In the genomic region with DNA sequence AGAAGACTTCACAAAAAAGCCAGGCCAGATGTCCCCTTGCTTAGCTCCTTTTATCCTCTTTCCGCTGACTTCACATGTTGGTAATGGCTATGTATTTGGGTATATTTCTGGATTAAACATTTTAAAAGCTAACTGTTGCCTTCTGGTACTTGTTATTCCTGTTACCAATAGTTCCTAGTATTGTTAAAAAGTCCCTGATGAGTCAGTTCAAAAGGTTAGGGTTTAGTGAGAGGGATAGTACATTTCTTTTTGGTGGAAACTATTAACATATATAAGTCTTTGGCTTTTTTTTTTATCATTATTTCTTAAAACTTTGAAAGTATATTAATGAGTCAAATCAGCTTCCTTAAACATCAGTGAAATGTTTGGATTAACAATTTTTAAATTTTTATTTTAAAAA, we compare ENCODE assay signal across 23 cellular contexts.
DNase-seq lines count a peak whose midpoint lies in the region; ATAC-seq and TF ChIP-seq lines count a peak whose summit lies in the region.
"Had no signal": no experiment of that assay in that cellular context is flagged by ENCODE, and none has a peak within 500 bp of the region (broad histone marks: within the 10 kb centered on the region; RNA-seq: fewer than 3 reads in every experiment).

No MANE protein-coding gene starts in this region.

- ATAC-seq in HG03432 (IDR thresholded peaks at IDR 0.05; ENCODE audit: unreplicated experiment) (peak; percentile 47), PC-3 (no peak)

- no peaks in the 10 kb centered on the region for H3K36me3 Mint-ChIP-seq in activated CD4-positive, alpha-beta T cell treated with anti-CD3 and anti-CD28 coated beads, Interleukin-2, amount 10 ng/mL, durations not matched to agents 24 days and 14 days (ENCODE audit: low read depth)
- no peaks in the 10 kb centered on the region for H3K36me3 Mint-ChIP-seq in activated T-helper 2 cell treated with anti-CD3 and anti-CD28 coated beads, Interferon-gamma antibody, Interleukin-2, Interleukin-4, amounts not matched to agents 10 μg/mL and 5 μg/mL and 100 μg/mL, durations not matched to agents 14 hours and 24 hours and 36 hours (ENCODE audit: low read depth)
- H3K36me3 Mint-ChIP-seq: neural progenitor cell, WTC11 had no signal

- no peak for DNase-seq in activated CD4-positive, alpha-beta T cell treated with anti-CD3 and anti-CD28 coated beads, Interleukin-2, amount 10 ng/mL, durations not matched to agents 24 days and 14 days
- DNase-seq in activated CD4-positive, alpha-beta T cell treated with anti-CD3 and anti-CD28 coated beads, Interleukin-2, amount 50 U/mL, for 48 hours, result no peak
- no peak for DNase-seq in activated T-helper 2 cell treated with anti-CD3 and anti-CD28 coated beads, Interferon-gamma antibody, Interleukin-2, Interleukin-4, amounts not matched to agents 10 μg/mL and 5 μg/mL and 100 μg/mL, durations not matched to agents 14 hours and 24 hours and 36 hours (ENCODE audit: low spot score)
- peak; percentile 6 for DNase-seq in kidney glomerular epithelial cell (lab: John Stamatoyannopoulos, UW)
- no peak for DNase-seq in PC-3
- DNase-seq in left ventricle myocardium inferior, result no peak
- DNase-seq in osteoblast (ENCODE audit: insufficient read length, low spot score, missing footprints), result no peak
- DNase-seq: activated effector memory CD4-positive, alpha-beta T cell treated with anti-CD3 and anti-CD28 coated beads, Interleukin-2, amount 50 U/mL, for 16 hours; aorta; C1 segment of cervical spinal cord; caudate nucleus; EL; hippocampal formation; Karpas-422; NCI-H1930; NCI-H446; T-helper 9 cell; testis had no signal

- H3K4me2 ChIP-seq in PC-3 (ENCODE audit: low read length), result no peak overlapping the region
- H3K4me2 ChIP-seq in osteoblast (ENCODE audit: insufficient read depth, low read length), result no peak overlapping the region

- no peaks in the 10 kb centered on the region for H4K20me1 ChIP-seq in PC-3 (ENCODE audit: low read length)
- H4K20me1 ChIP-seq in osteoblast (ENCODE audit: insufficient read depth, low read length), result no peaks in the 10 kb centered on the region

- H3F3A ChIP-seq in PC-3 (ENCODE audit: low read length, unreplicated experiment), result no peaks in the 10 kb centered on the region

- peaks cover 4% of the 10 kb centered on the region for H3K9me3 Mint-ChIP-seq in activated CD4-positive, alpha-beta T cell treated with anti-CD3 and anti-CD28 coated beads, Interleukin-2, amount 10 ng/mL, durations not matched to agents 24 days and 14 days
- H3K9me3 Mint-ChIP-seq in activated T-helper 2 cell treated with anti-CD3 and anti-CD28 coated beads, Interferon-gamma antibody, Interleukin-2, Interleukin-4, amounts not matched to agents 10 μg/mL and 5 μg/mL and 100 μg/mL, durations not matched to agents 14 hours and 24 hours and 36 hours, result no peaks in the 10 kb centered on the region
- H3K9me3 Mint-ChIP-seq: GM23338, WTC11 had no signal

- CTCF ChIA-PET in PC-3 (lab: Charles Lee), result interaction anchor here (0.6 kb wide), 1 partner anchor 473 kb away, joined by 3 read pairs; no protein-coding TSS in a partner anchor

- peaks cover 42% of the 10 kb centered on the region for H3K4me1 Mint-ChIP-seq in activated CD4-positive, alpha-beta T cell treated with anti-CD3 and anti-CD28 coated beads, Interleukin-2, amount 10 ng/mL, durations not matched to agents 24 days and 14 days
- peaks cover 51% of the 10 kb centered on the region for H3K4me1 Mint-ChIP-seq in activated T-helper 2 cell treated with anti-CD3 and anti-CD28 coated beads, Interferon-gamma antibody, Interleukin-2, Interleukin-4, amounts not matched to agents 10 μg/mL and 5 μg/mL and 100 μg/mL, durations not matched to agents 14 hours and 24 hours and 36 hours (ENCODE audit: low read depth)

- H3K27ac ChIP-seq in PC-3 (ENCODE audit: low read length) (no peak overlapping the region), left ventricle myocardium inferior (replicated peaks) (no peak overlapping the region), osteoblast (ENCODE audit: low read depth, low read length) (no peak overlapping the region)
- H3K27ac ChIP-seq: neural progenitor cell, SK-N-MC, testis had no signal

- H3K9ac ChIP-seq in PC-3 (ENCODE audit: low read length), result no peak overlapping the region
- H3K9ac ChIP-seq: neural progenitor cell had no signal

- H3K27me3 ChIP-seq in PC-3 (ENCODE audit: low read length) (no peaks in the 10 kb centered on the region), left ventricle myocardium inferior (ENCODE audit: low read depth) (no peaks in the 10 kb centered on the region), osteoblast (ENCODE audit: insufficient read depth, low read length) (no peaks in the 10 kb centered on the region)
- H3K27me3 ChIP-seq: neural progenitor cell, testis had no signal

- no TSS peak for BruUV-seq in PC-3 (replicated peaks; lab: Mats Ljungman, UMichigan)

- POLR2A ChIA-PET in PC-3 (lab: Charles Lee; ENCODE audit: unreplicated experiment), result interaction anchor here (0.6 kb wide), 1 partner anchor 260 kb away, joined by 3 read pairs; no protein-coding TSS in a partner anchor

- intact Hi-C loops in activated CD4-positive, alpha-beta T cell treated with anti-CD3 and anti-CD28 coated beads, Interleukin-2, amount 10 ng/mL, durations not matched to agents 24 days and 14 days (cut with micrococcal nuclease), result loop anchor here (1.0 to 10.0 kb wide), 8 partner anchors 11 to 272 kb away; a partner anchor contains a TSS
- intact Hi-C loops in activated T-helper 2 cell treated with anti-CD3 and anti-CD28 coated beads, Interferon-gamma antibody, Interleukin-2, Interleukin-4, amounts not matched to agents 10 μg/mL and 5 μg/mL and 100 μg/mL, durations not matched to agents 14 hours and 24 hours and 36 hours (cut with micrococcal nuclease), result loop anchor here (1.0 to 10.0 kb wide), 8 partner anchors 14 to 470 kb away; a partner anchor contains a TSS
- intact Hi-C loops in PC-3 (cut with micrococcal nuclease) (loop anchor here (5.0 kb wide), 1 partner anchor 38 kb away; no protein-coding TSS in a partner anchor), left ventricle myocardium inferior (cut with micrococcal nuclease) (no loop called here)

- H3K4me3 ChIP-seq in PC-3 (ENCODE audit: low read length) (no peak overlapping the region), left ventricle myocardium inferior (no peak overlapping the region), osteoblast (ENCODE audit: insufficient read depth, low read length) (no peak overlapping the region)
- H3K4me3 ChIP-seq: GM23338, neural progenitor cell, SK-N-MC, testis had no signal

- no peaks in the 10 kb centered on the region for H3K9me2 ChIP-seq in PC-3 (replicated peaks; ENCODE audit: low read length)

- peak overlapping the region; percentile 7 for H3K4me3 Mint-ChIP-seq in activated CD4-positive, alpha-beta T cell treated with anti-CD3 and anti-CD28 coated beads, Interleukin-2, amount 10 ng/mL, durations not matched to agents 24 days and 14 days
- no peak overlapping the region for H3K4me3 Mint-ChIP-seq in activated T-helper 2 cell treated with anti-CD3 and anti-CD28 coated beads, Interferon-gamma antibody, Interleukin-2, Interleukin-4, amounts not matched to agents 10 μg/mL and 5 μg/mL and 100 μg/mL, durations not matched to agents 14 hours and 24 hours and 36 hours (ENCODE audit: low read depth)
- H3K4me3 Mint-ChIP-seq: GM23338, neural progenitor cell, WTC11 had no signal

- H3K79me2 ChIP-seq in PC-3 (ENCODE audit: low read length) (no peaks in the 10 kb centered on the region), osteoblast (ENCODE audit: insufficient read depth, low read length) (no peaks in the 10 kb centered on the region)

- no peaks in the 10 kb centered on the region for H3K27me3 Mint-ChIP-seq in activated CD4-positive, alpha-beta T cell treated with anti-CD3 and anti-CD28 coated beads, Interleukin-2, amount 10 ng/mL, durations not matched to agents 24 days and 14 days
- H3K27me3 Mint-ChIP-seq in activated T-helper 2 cell treated with anti-CD3 and anti-CD28 coated beads, Interferon-gamma antibody, Interleukin-2, Interleukin-4, amounts not matched to agents 10 μg/mL and 5 μg/mL and 100 μg/mL, durations not matched to agents 14 hours and 24 hours and 36 hours (ENCODE audit: low read depth), result no peaks in the 10 kb centered on the region

- H3K9me3 ChIP-seq in PC-3 (ENCODE audit: low read length), result no peaks in the 10 kb centered on the region
- H3K9me3 ChIP-seq in left ventricle myocardium inferior (replicated peaks), result no peaks in the 10 kb centered on the region
- H3K9me3 ChIP-seq in osteoblast (ENCODE audit: low read depth, low read length), result no peaks in the 10 kb centered on the region
- H3K9me3 ChIP-seq: testis had no signal

- peak overlapping the region; percentile 72 for H3K27ac Mint-ChIP-seq in activated CD4-positive, alpha-beta T cell treated with anti-CD3 and anti-CD28 coated beads, Interleukin-2, amount 10 ng/mL, durations not matched to agents 24 days and 14 days
- H3K27ac Mint-ChIP-seq in activated T-helper 2 cell treated with anti-CD3 and anti-CD28 coated beads, Interferon-gamma antibody, Interleukin-2, Interleukin-4, amounts not matched to agents 10 μg/mL and 5 μg/mL and 100 μg/mL, durations not matched to agents 14 hours and 24 hours and 36 hours, result peak overlapping the region; percentile 91
- H3K27ac Mint-ChIP-seq: GM23338, neural progenitor cell, WTC11 had no signal

- H3K36me3 ChIP-seq in PC-3 (ENCODE audit: low read depth, low read length) (no peaks in the 10 kb centered on the region), left ventricle myocardium inferior (no peaks in the 10 kb centered on the region), osteoblast (ENCODE audit: insufficient read depth, low read length) (no peaks in the 10 kb centered on the region)
- H3K36me3 ChIP-seq: neural progenitor cell had no signal

- TF ChIP-seq CTCF in PC-3 (conservative IDR thresholded peaks at IDR 0.05; ENCODE audit: low read depth, low read length) (no peak), left ventricle myocardium inferior (IDR thresholded peaks at IDR 0.05; ENCODE audit: borderline replicate concordance) (no peak), osteoblast (IDR thresholded peaks at IDR 0.05; ENCODE audit: extremely low read depth, low read depth, low read length) (no peak)

- no peak overlapping the region for H2AFZ ChIP-seq in PC-3 (ENCODE audit: low read length)
- H2AFZ ChIP-seq in osteoblast (ENCODE audit: low read length), result no peak overlapping the region
- H2AFZ ChIP-seq: GM23338, neural progenitor cell had no signal

- H3K4me1 ChIP-seq in PC-3 (ENCODE audit: insufficient read depth, low read length) (peaks cover 38% of the 10 kb centered on the region), left ventricle myocardium inferior (peaks cover 10% of the 10 kb centered on the region), osteoblast (ENCODE audit: insufficient read depth, low read length) (peaks cover 33% of the 10 kb centered on the region)
- H3K4me1 ChIP-seq: testis had no signal
